Comparison of ENCODE assay signal across 15 cellular contexts in genomic region chr21:23455676-23456075, GRCh38.
DNase-seq lines count a peak whose midpoint lies in the region; ATAC-seq, FAIRE-seq and TF ChIP-seq lines count a peak whose summit lies in the region.
"Had no signal": no experiment of that assay in that cellular context is flagged by ENCODE, and none has a peak within 500 bp of the region (broad histone marks: within the 10 kb centered on the region; RNA-seq: fewer than 3 reads in every experiment).

No MANE protein-coding gene starts in this region.

- FAIRE-seq in GM12891 (lab: Jason Lieb, UNC): no peak
- FAIRE-seq: keratinocyte had no signal

- DNase-seq in SHP77 treated with DMSO at 0.1 percent for 48 hours (lab: John Stamatoyannopoulos, UW): no peak
- no peak for DNase-seq in effector CD4-positive, alpha-beta T cell
- DNase-seq in GM12891 (ENCODE audit: insufficient read length, low spot score): no peak
- DNase-seq: ACHN; activated CD4-positive, alpha-beta T cell treated with anti-CD3 and anti-CD28 coated beads for 36 hours; activated T-cell treated with anti-CD3 and anti-CD28 coated beads for 4 hours; H9; NCI-H2029 treated with DMSO at 0.1 percent for 48 hours had no signal

- no peak for TF ChIP-seq POLR2A in GM12891 (IDR thresholded peaks at IDR 0.05; ENCODE audit: low read depth, low read length)

- ATAC-seq in GM18511 (IDR thresholded peaks at IDR 0.05; ENCODE audit: unreplicated experiment) (peak; percentile 95), GM21381 (IDR thresholded peaks at IDR 0.05; ENCODE audit: unreplicated experiment) (peak; percentile 66), HG02943 (IDR thresholded peaks at IDR 0.05; ENCODE audit: low read depth, unreplicated experiment) (peak; percentile 89), HG03565 (IDR thresholded peaks at IDR 0.05; ENCODE audit: unreplicated experiment) (peak; percentile 56), esophagus mucosa (no peak)
- ATAC-seq: activated CD4-positive, alpha-beta T cell treated with anti-CD3 and anti-CD28 coated beads for 36 hours; Right ventricle myocardium inferior had no signal

TF ChIP-seq in GM12891, 5 proteins besides CTCF, POLR2A, EP300 and RAD21:
- TF ChIP-seq POU2F2 (IDR thresholded peaks at IDR 0.05; ENCODE audit: low read depth, low read length) (no peak), TAF1 (IDR thresholded peaks at IDR 0.05; ENCODE audit: low read depth, low read length) (no peak), SPI1 (IDR thresholded peaks at IDR 0.05; ENCODE audit: low read depth, low read length) (no peak), POLR2AphosphoS5 (IDR thresholded peaks at IDR 0.05; ENCODE audit: low read depth, low read length) (no peak), PAX5 (IDR thresholded peaks at IDR 0.05; ENCODE audit: insufficient read depth, low read length, severe bottlenecking) (no peak)
TF ChIP-seq in GM12891: peak in this region for 0.
